In the genomic region with DNA sequence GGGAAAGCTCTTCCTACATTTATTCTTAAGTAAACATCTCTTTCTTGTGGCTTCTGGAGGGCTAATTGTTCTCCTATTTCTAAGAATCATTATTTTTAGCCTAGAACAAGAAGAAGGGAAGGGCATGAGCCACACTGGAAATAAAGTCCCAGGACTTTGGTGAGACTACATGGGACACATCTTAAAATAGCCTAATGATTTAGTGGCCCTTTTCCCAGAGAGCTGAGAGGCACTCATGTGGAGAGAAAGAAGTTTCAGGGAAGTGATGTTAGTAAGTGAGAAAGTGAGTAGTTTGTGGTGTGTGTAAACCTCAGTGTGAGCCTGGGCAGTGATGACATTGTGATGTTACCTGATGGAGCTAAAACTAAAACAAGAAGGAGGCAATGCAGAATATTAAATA, we compare ENCODE assay signal across 16 cellular contexts. TPM values are rescaled to one million over a fixed set of nuclear protein-coding genes. Genes with fewer than 3 reads are reported as not detected.
DNase-seq lines count a peak whose midpoint lies in the region; ATAC-seq, FAIRE-seq and TF ChIP-seq lines count a peak whose summit lies in the region.
"Had no signal": no experiment of that assay in that cellular context is flagged by ENCODE, and none has a peak within 500 bp of the region (broad histone marks: within the 10 kb centered on the region; RNA-seq: fewer than 3 reads in every experiment).

No MANE protein-coding gene starts in this region.

- peak overlapping the region; percentile 59 for H3K9ac ChIP-seq in Loucy (ENCODE audit: low read depth, low read length, poor library complexity, severe bottlenecking)
- H3K9ac ChIP-seq in GM12878 (ENCODE audit: control insufficient read depth, insufficient read depth, low read length) = no peak overlapping the region

- no peak overlapping the region for H2AFZ ChIP-seq in Loucy (ENCODE audit: low read length)
- H2AFZ ChIP-seq in GM12878 (ENCODE audit: control insufficient read depth, low read depth, low read length) = no peak overlapping the region

- TF ChIP-seq EP300 in GM12878 (IDR thresholded peaks at IDR 0.05; ENCODE audit: borderline replicate concordance in 1 of 2, control insufficient read depth in 1 of 2, low read depth in 2 of 2, low read length in 2 of 2) = no peak

- peak; percentile 65 for ATAC-seq in GM12878
- ATAC-seq in stimulated activated memory B cell treated with anti-CD40 and anti-IgM and Interleukin-4, amounts not matched to agents 10 μg/mL and 1 μg/mL and 100 μg/mL, for 72 hours = no peak
- ATAC-seq: SK-N-SH treated with all-trans-retinoic acid at 6 μM for 48 hours had no signal

- H3K4me2 ChIP-seq in Loucy (ENCODE audit: low read depth, low read length, poor library complexity, severe bottlenecking) (peak overlapping the region; percentile 91), GM12878 (ENCODE audit: control insufficient read depth, insufficient read depth) (no peak overlapping the region; the same call in 1 of the 2 replicates)

- DNase-seq in activated naive CD4-positive, alpha-beta T cell treated with Interleukin-2 at 50 U/mL for 16 hours = no peak
- DNase-seq in GM12878 (ENCODE audit: low read depth, low spot score) (no peak), MCF 10A (ENCODE audit: unreplicated experiment) (no peak), HCEC 1CT (no peak)
- no peak for DNase-seq in stimulated activated CD4-positive, alpha-beta T cell treated with anti-CD3 and anti-CD28 coated beads, Interleukin-2, amount 100 ng/mL, for 24 hours
- DNase-seq: activated CD4-positive, alpha-beta T cell treated with anti-CD3 and anti-CD28 coated beads for 48 hours; AML-193; endodermal cell; NCI-H1105; stimulated activated CD4-positive, alpha-beta T cell treated with anti-CD3 and anti-CD28 coated beads, Interleukin-1b, Interleukin-23, amount 100 ng/mL, for 48 hours had no signal

- H3K9me3 ChIP-seq in Loucy (ENCODE audit: insufficient read depth, low read depth, low read length) (no peaks in the 10 kb centered on the region), GM12878 (replicated peaks; ENCODE audit: control insufficient read depth, insufficient read depth, low read length) (no peaks in the 10 kb centered on the region)
- H3K9me3 ChIP-seq: ascending aorta had no signal

- H3K36me3 Mint-ChIP-seq in activated naive CD4-positive, alpha-beta T cell treated with anti-CD3 and anti-CD28 coated beads, Interleukin-2, amount 50 U/mL, for 24 hours = peaks cover 37% of the 10 kb centered on the region
- H3K36me3 Mint-ChIP-seq in stimulated activated memory B cell treated with anti-CD40 and anti-IgM and Interleukin-4, amounts not matched to agents 10 μg/mL and 1 μg/mL and 100 μg/mL, for 72 hours = peaks cover 66% of the 10 kb centered on the region
- no peaks in the 10 kb centered on the region for H3K36me3 Mint-ChIP-seq in MCF 10A (ENCODE audit: insufficient read depth, unreplicated experiment)

- TF ChIP-seq RAD21 in GM12878 (IDR thresholded peaks at IDR 0.05; ENCODE audit: insufficient read depth, low read depth, low read length) = no peak

- peaks cover 5% of the 10 kb centered on the region for H3K9me3 Mint-ChIP-seq in activated naive CD4-positive, alpha-beta T cell treated with anti-CD3 and anti-CD28 coated beads, Interleukin-2, amount 50 U/mL, for 24 hours
- H3K9me3 Mint-ChIP-seq in stimulated activated memory B cell treated with anti-CD40 and anti-IgM and Interleukin-4, amounts not matched to agents 10 μg/mL and 1 μg/mL and 100 μg/mL, for 72 hours = no peaks in the 10 kb centered on the region
- H3K9me3 Mint-ChIP-seq in MCF 10A (ENCODE audit: unreplicated experiment) = no peaks in the 10 kb centered on the region
- H3K9me3 Mint-ChIP-seq: endodermal cell had no signal

- no peak for TF ChIP-seq POLR2A in GM12878 (IDR thresholded peaks at IDR 0.05; ENCODE audit: low read depth, low read length)

- peaks cover 96% of the 10 kb centered on the region for H4K20me1 ChIP-seq in Loucy (ENCODE audit: insufficient read depth, low read length, poor library complexity, severe bottlenecking)
- H4K20me1 ChIP-seq in GM12878 (ENCODE audit: control insufficient read depth, insufficient read depth) = peaks cover 5% of the 10 kb centered on the region; the same call in 1 of the 2 replicates

- intact Hi-C loops in GM12878 (cut with micrococcal nuclease; ENCODE audit: unreplicated experiment) (no loop called here), MCF 10A (cut with micrococcal nuclease) (no loop called here)

- peak overlapping the region; percentile 37 for H3K4me3 Mint-ChIP-seq in activated naive CD4-positive, alpha-beta T cell treated with anti-CD3 and anti-CD28 coated beads, Interleukin-2, amount 50 U/mL, for 24 hours
- no peak overlapping the region for H3K4me3 Mint-ChIP-seq in stimulated activated memory B cell treated with anti-CD40 and anti-IgM and Interleukin-4, amounts not matched to agents 10 μg/mL and 1 μg/mL and 100 μg/mL, for 72 hours
- H3K4me3 Mint-ChIP-seq in MCF 10A (ENCODE audit: unreplicated experiment) = no peak overlapping the region
- H3K4me3 Mint-ChIP-seq: endodermal cell had no signal

- peak overlapping the region; percentile 87 for H3K27ac Mint-ChIP-seq in activated naive CD4-positive, alpha-beta T cell treated with anti-CD3 and anti-CD28 coated beads, Interleukin-2, amount 50 U/mL, for 24 hours
- H3K27ac Mint-ChIP-seq in stimulated activated memory B cell treated with anti-CD40 and anti-IgM and Interleukin-4, amounts not matched to agents 10 μg/mL and 1 μg/mL and 100 μg/mL, for 72 hours = peak overlapping the region; percentile 79
- no peak overlapping the region for H3K27ac Mint-ChIP-seq in MCF 10A (ENCODE audit: low read depth, unreplicated experiment)
- H3K27ac Mint-ChIP-seq: endodermal cell had no signal

- in situ Hi-C loops in GM12878 (cut with MboI) = no loop called here

- H3F3A ChIP-seq in Loucy (ENCODE audit: low read depth) = peaks cover 7% of the 10 kb centered on the region; the same call in 1 of the 2 replicates

- no peaks in the 10 kb centered on the region for H3K27me3 ChIP-seq in Loucy (ENCODE audit: insufficient read depth, low read length, poor library complexity, severe bottlenecking)
- H3K27me3 ChIP-seq in GM12878 (replicated peaks in 1 of 2; ENCODE audit: control insufficient read depth in 2 of 2, insufficient read depth in 2 of 2, low read length in 1 of 2) = no peaks in the 10 kb centered on the region
- H3K27me3 ChIP-seq: ascending aorta had no signal

- BruUV-seq in GM12878 (replicated peaks; lab: Mats Ljungman, UMichigan) (no TSS peak), MCF 10A (replicated peaks; lab: Mats Ljungman, UMichigan) (no TSS peak)

- H3K4me3 ChIP-seq in Loucy (ENCODE audit: low read length, poor library complexity, severe bottlenecking) (peak overlapping the region; percentile 66), GM12878 (no peak overlapping the region)
- H3K4me3 ChIP-seq: ascending aorta had no signal

- POLR2A ChIA-PET in GM12878 (lab: Charles Lee) = no interaction called here
- POLR2A ChIA-PET in MCF 10A (lab: Yijun Ruan, JAX) = no interaction called here

- peaks cover 99% of the 10 kb centered on the region for H3K79me2 ChIP-seq in Loucy (ENCODE audit: insufficient read depth, low read length)
- peaks cover 78% of the 10 kb centered on the region for H3K79me2 ChIP-seq in GM12878 (ENCODE audit: control insufficient read depth, insufficient read depth, low read length)

- peaks cover 85% of the 10 kb centered on the region for H3K4me1 Mint-ChIP-seq in activated naive CD4-positive, alpha-beta T cell treated with anti-CD3 and anti-CD28 coated beads, Interleukin-2, amount 50 U/mL, for 24 hours
- H3K4me1 Mint-ChIP-seq in stimulated activated memory B cell treated with anti-CD40 and anti-IgM and Interleukin-4, amounts not matched to agents 10 μg/mL and 1 μg/mL and 100 μg/mL, for 72 hours = peaks cover 65% of the 10 kb centered on the region
- H3K4me1 Mint-ChIP-seq in MCF 10A (ENCODE audit: insufficient read depth, unreplicated experiment) = no peaks in the 10 kb centered on the region
- H3K4me1 Mint-ChIP-seq: endodermal cell had no signal

- TF ChIP-seq CTCF in Loucy (conservative IDR thresholded peaks at IDR 0.05; ENCODE audit: low read length) (no peak), GM12878 (IDR thresholded peaks at IDR 0.05 in 2 of 3, conservative IDR thresholded peaks at IDR 0.05 in 1 of 3; ENCODE audit: control insufficient read depth in 2 of 3, extremely low read depth in 1 of 3, insufficient read depth in 1 of 3, low read depth in 3 of 3, low read length in 3 of 3) (no peak), MCF 10A (IDR thresholded peaks at IDR 0.05; ENCODE audit: unreplicated experiment) (no peak)

- SMC1A ChIA-PET in GM12878 (lab: Charles Lee; ENCODE audit: uncharacterized antibody, unreplicated experiment) = interaction anchor here (0.8 to 7.1 kb wide), 6 partner anchors 13 to 366 kb away, joined by 3 to 72 read pairs (median 3); no protein-coding TSS in a partner anchor

- FAIRE-seq in GM12878 (lab: Jason Lieb, UNC) = no peak

- RAD21 ChIA-PET in GM12878 (lab: Charles Lee; ENCODE audit: unreplicated experiment) = interaction anchor here (1.2 to 1.8 kb wide), 3 partner anchors 11 to 243 kb away, joined by 3 to 5 read pairs (median 3); no protein-coding TSS in a partner anchor

- H3K9me2 ChIP-seq in Loucy (replicated peaks; ENCODE audit: low read depth, low read length) = no peaks in the 10 kb centered on the region

- H3K36me3 ChIP-seq in Loucy (ENCODE audit: insufficient read depth, low read length) (peaks cover 96% of the 10 kb centered on the region), GM12878 (ENCODE audit: control insufficient read depth in 2 of 2, insufficient read depth in 2 of 2, low read length in 1 of 2) (peaks cover 0 to 25% of the 10 kb centered on the region in 2 experiments; a peak in 2 of 4 replicates)
- H3K36me3 ChIP-seq: ascending aorta had no signal

- H3K4me1 ChIP-seq in Loucy (ENCODE audit: insufficient read depth, low read length, poor library complexity, severe bottlenecking) = peaks cover 65% of the 10 kb centered on the region
- H3K4me1 ChIP-seq in GM12878 (ENCODE audit: control insufficient read depth, insufficient read depth, low read length) = peaks cover 19% of the 10 kb centered on the region
- H3K4me1 ChIP-seq: ascending aorta had no signal

- CTCF ChIA-PET in GM12878 (lab: Yijun Ruan, JAX) (interaction anchor here (0.7 to 2.2 kb wide), 8 partner anchors 9 to 367 kb away, joined by 3 to 6 read pairs (median 4); no protein-coding TSS in a partner anchor), MCF 10A (lab: Yijun Ruan, JAX) (no interaction called here)

- no peaks in the 10 kb centered on the region for H3K27me3 Mint-ChIP-seq in activated naive CD4-positive, alpha-beta T cell treated with anti-CD3 and anti-CD28 coated beads, Interleukin-2, amount 50 U/mL, for 24 hours
- H3K27me3 Mint-ChIP-seq in stimulated activated memory B cell treated with anti-CD40 and anti-IgM and Interleukin-4, amounts not matched to agents 10 μg/mL and 1 μg/mL and 100 μg/mL, for 72 hours = no peaks in the 10 kb centered on the region
- no peaks in the 10 kb centered on the region for H3K27me3 Mint-ChIP-seq in MCF 10A (ENCODE audit: insufficient read depth, unreplicated experiment)

- peak overlapping the region; percentile 27; the same call in 1 of the 2 replicates for H3K27ac ChIP-seq in GM12878 (ENCODE audit: control insufficient read depth, insufficient read depth)
- H3K27ac ChIP-seq: ascending aorta had no signal

RNA-seq across cellular contexts. Expression of gene ITGA4, which starts 14.6 kb away (rescaled TPM):
- total RNA-seq in GM12878 (2013; cell fraction: nucleolus; rRNA removed) = 729 TPM in 2 replicates
- 76.2 and 83.9 TPM in 2 replicates for total RNA-seq in GM12878 (2014; rRNA removed)
- total RNA-seq in GM12878 (2014; rRNA removed; fragmentation: Illumina TruSeq; extraction: Trizol) = 79.5 and 84.7 TPM in 2 replicates
- 75.0 and 87.9 TPM in 2 replicates for total RNA-seq in GM12878 (2021)
- 43.3 TPM for polyA plus RNA-seq in GM12878 (2011; ENCODE audit: low read depth)
- polyA plus RNA-seq in GM12878 (2011; rRNA removed) = 25.0 and 34.6 TPM in 2 replicates
- 7.1 and 9.2 TPM in 2 replicates for polyA plus RNA-seq in GM12878 (2011; cell fraction: cytosol; rRNA removed)
- 36.0 and 42.5 TPM in 2 replicates for polyA plus RNA-seq in GM12878 (2011; cell fraction: nucleus; rRNA removed)
- polyA plus RNA-seq in GM12878 (2012) = 65.1 and 66.2 TPM in 2 replicates
- 55.6 and 72.1 TPM in 2 replicates for polyA plus RNA-seq in GM12878 (2014; fragmentation: Illumina TruSeq; extraction: Trizol)
- 10 to 100 TPM; 12.4 to 16.2 TPM for polyA plus RNA-seq in GM12878 (2014; fragmentation: Nextera tagmentation; extraction: Ambion mirVana)
- 36.4 and 46.6 TPM in 2 replicates for polyA plus RNA-seq in GM12878 (2014; rRNA removed)
- polyA plus RNA-seq in GM12878 (2016; fragmentation: Nextera tagmentation; extraction: Ambion mirVana) = 10 to 100 TPM; 71.4 to 79.3 TPM
- 37.7 and 40.0 TPM in 2 replicates for polyA minus RNA-seq in GM12878 (2011; rRNA and poly(A)+ RNA removed)
- 10.8 and 13.6 TPM in 2 replicates for polyA minus RNA-seq in GM12878 (2011; cell fraction: cytosol; rRNA and poly(A)+ RNA removed)
- 99.4 and 174 TPM in 2 replicates for polyA minus RNA-seq in GM12878 (2011; cell fraction: nucleus; rRNA and poly(A)+ RNA removed)
- total RNA-seq in MCF 10A (2022) = 0.19 and 0.42 TPM in 2 replicates
- total RNA-seq: HT-29 had no signal

Comparison
In these comparisons a context has a peak if more than half of its experiments do, and no peak if none do; other contexts are left out.
1. RNA of gene ITGA4, which starts 14.6 kb away (total RNA-seq): 75.0 to 729 TPM in GM12878; 0.19 to 0.42 TPM in MCF 10A; every median in the first group is over 10 times any median in the second.